Comparison of ENCODE assay signal across 21 cellular contexts in genomic region chr22:48407256-48407955, GRCh38.
DNase-seq lines count a peak whose midpoint lies in the region; ATAC-seq, FAIRE-seq and TF ChIP-seq lines count a peak whose summit lies in the region.
"Had no signal": no experiment of that assay in that cellular context is flagged by ENCODE, and none has a peak within 500 bp of the region (broad histone marks: within the 10 kb centered on the region; RNA-seq: fewer than 3 reads in every experiment).

No MANE protein-coding gene starts in this region.

- H3K36me3 Mint-ChIP-seq in activated CD8-positive, alpha-beta T cell treated with anti-CD3 and anti-CD28 coated beads, Interleukin-2, amount 10 ng/mL, durations not matched to agents 7 days and 5 days (ENCODE audit: low read depth): no peaks in the 10 kb centered on the region
- H3K36me3 Mint-ChIP-seq: CD4-positive, CD25-positive, alpha-beta regulatory T cell had no signal

- H3K27me3 ChIP-seq in layer of hippocampus (ENCODE audit: control insufficient read depth, insufficient read depth, low read length) (no peaks in the 10 kb centered on the region), GM23248 (replicated peaks; ENCODE audit: insufficient read depth) (no peaks in the 10 kb centered on the region)

- H3K9ac ChIP-seq in GM23248: no peak overlapping the region

- H4K20me1 ChIP-seq in GM23248 (ENCODE audit: insufficient read depth): no peaks in the 10 kb centered on the region

- H3K4me3 Mint-ChIP-seq in activated CD8-positive, alpha-beta T cell treated with anti-CD3 and anti-CD28 coated beads, Interleukin-2, amount 10 ng/mL, durations not matched to agents 7 days and 5 days: no peak overlapping the region
- H3K4me3 Mint-ChIP-seq: CD4-positive, CD25-positive, alpha-beta regulatory T cell had no signal

- TF ChIP-seq POLR2A in A549 (IDR thresholded peaks at IDR 0.05; ENCODE audit: low read length): no peak

- POLR2A ChIA-PET in A549 (lab: Yijun Ruan, JAX): interaction anchor here (0.6 kb wide), 1 partner anchor 60 kb away, joined by 5 read pairs; no protein-coding TSS in a partner anchor
- POLR2A ChIA-PET in activated CD8-positive, alpha-beta T cell treated with anti-CD3 and anti-CD28 coated beads, Interleukin-2, amount 10 ng/mL, durations not matched to agents 7 days and 5 days (lab: Charles Lee): no interaction called here

- no peak overlapping the region for H3K27ac Mint-ChIP-seq in activated CD8-positive, alpha-beta T cell treated with anti-CD3 and anti-CD28 coated beads, Interleukin-2, amount 10 ng/mL, durations not matched to agents 7 days and 5 days
- H3K27ac Mint-ChIP-seq: CD4-positive, CD25-positive, alpha-beta regulatory T cell had no signal

- no peak overlapping the region; the same call in 2 of the 3 replicates for H3K4me2 ChIP-seq in A549
- H3K4me2 ChIP-seq in GM23248 (ENCODE audit: unreplicated experiment): no peak overlapping the region

- H3K9me3 ChIP-seq in A549 (peaks cover 33% of the 10 kb centered on the region), GM23248 (ENCODE audit: low read depth) (no peaks in the 10 kb centered on the region)

- H3K4me1 Mint-ChIP-seq in activated CD8-positive, alpha-beta T cell treated with anti-CD3 and anti-CD28 coated beads, Interleukin-2, amount 10 ng/mL, durations not matched to agents 7 days and 5 days (ENCODE audit: low read depth): no peaks in the 10 kb centered on the region
- H3K4me1 Mint-ChIP-seq: CD4-positive, CD25-positive, alpha-beta regulatory T cell had no signal

- in situ Hi-C loops in GM23248 (cut with MboI): no loop called here

- ATAC-seq in A549: no peak
- ATAC-seq in activated CD8-positive, alpha-beta T cell treated with anti-CD3 and anti-CD28 coated beads, Interleukin-2, amount 10 ng/mL, durations not matched to agents 7 days and 5 days: no peak

- H3K27me3 Mint-ChIP-seq in activated CD8-positive, alpha-beta T cell treated with anti-CD3 and anti-CD28 coated beads, Interleukin-2, amount 10 ng/mL, durations not matched to agents 7 days and 5 days (ENCODE audit: low read depth): no peaks in the 10 kb centered on the region
- H3K27me3 Mint-ChIP-seq: CD4-positive, CD25-positive, alpha-beta regulatory T cell had no signal

- no peak for DNase-seq in A549 (ENCODE audit: low read depth in 1 of 2, low spot score in 1 of 2)
- peak in 1 of 61 donors; percentile 10 for DNase-seq in caudate nucleus (lab: John Stamatoyannopoulos, UW)
- DNase-seq in putamen (ENCODE audit: low spot score): peak; percentile 45
- DNase-seq in activated CD8-positive, alpha-beta memory T cell treated with anti-CD3 and anti-CD28 coated beads, Interleukin-2, amount 50 U/mL, for 48 hours: no peak
- no peak for DNase-seq in GM23248
- DNase-seq in stimulated activated naive CD4-positive, alpha-beta T cell treated with Interleukin-2 at 50 U/mL for 16 hours (lab: John Stamatoyannopoulos, UW): no peak
- DNase-seq in activated CD8-positive, alpha-beta T cell treated with anti-CD3 and anti-CD28 coated beads, Interleukin-2, amount 10 ng/mL, durations not matched to agents 7 days and 5 days: no peak
- DNase-seq: CD4-positive, CD25-positive, alpha-beta regulatory T cell; EL; GF-D8; Kasumi-1; NCI-H1417; NCI-H1694 treated with DMSO at 0.1 percent for 48 hours; NCI-H2081 treated with DMSO at 0.1 percent for 48 hours; NCI-H510A; NCI-H774; NK-92 treated with Interleukin-12 subunit alpha and Interleukin-12 subunit beta, amount 100 ng/mL, for 24 hours; SHP77 treated with DMSO at 0.1 percent for 48 hours had no signal

- TF ChIP-seq RAD21 in A549 (conservative IDR thresholded peaks at IDR 0.05 in 1 of 2, IDR thresholded peaks at IDR 0.05 in 1 of 2): no peak

- H3K4me3 ChIP-seq in A549 (no peak overlapping the region), GM23248 (no peak overlapping the region)

- FAIRE-seq in A549 (lab: Jason Lieb, UNC): no peak
- FAIRE-seq: H1 had no signal

- H3K79me2 ChIP-seq in GM23248 (ENCODE audit: insufficient read depth): no peaks in the 10 kb centered on the region

- peaks cover 34% of the 10 kb centered on the region for H3K4me1 ChIP-seq in A549
- no peaks in the 10 kb centered on the region for H3K4me1 ChIP-seq in GM23248 (ENCODE audit: insufficient read depth)

- 94% methylated on average over 8 of the region's 8 CpGs for WGBS in A549 (ENCODE audit: missing lambda C conversion rate)
- 83 to 87% methylated on average over 8 of the region's 8 CpGs for WGBS in GM23248 (ENCODE audit: low coverage in 1 of 2, low lambda C conversion rate in 2 of 2, missing lambda C conversion rate in 2 of 2), 2 experiments

- peak overlapping the region; percentile 93 to 99 for H3K27ac ChIP-seq in A549
- peak overlapping the region; percentile 83 for H3K27ac ChIP-seq in caudate nucleus (ENCODE audit: low read depth, low read length)
- H3K27ac ChIP-seq in layer of hippocampus (ENCODE audit: low read depth, low read length): peak overlapping the region; percentile 82
- no peak overlapping the region for H3K27ac ChIP-seq in GM23248
- H3K27ac ChIP-seq: RWPE1 had no signal

- no peak for TF ChIP-seq CTCF in A549 (IDR thresholded peaks at IDR 0.05)

- no peaks in the 10 kb centered on the region for H3K9me2 ChIP-seq in GM23248 (ENCODE audit: insufficient read depth)

- CTCF ChIA-PET in A549 (lab: Yijun Ruan, JAX): interaction anchor here (0.8 kb wide), 1 partner anchor 83 kb away, joined by 3 read pairs; no protein-coding TSS in a partner anchor
- CTCF ChIA-PET in activated CD8-positive, alpha-beta T cell treated with anti-CD3 and anti-CD28 coated beads, Interleukin-2, amount 10 ng/mL, durations not matched to agents 7 days and 5 days (lab: Charles Lee): interaction anchor here (1.2 kb wide), 1 partner anchor 22 kb away, joined by 3 read pairs; no protein-coding TSS in a partner anchor

- no peaks in the 10 kb centered on the region for H3F3A ChIP-seq in GM23248 (ENCODE audit: insufficient read depth)

- TF ChIP-seq EP300 in A549 (IDR thresholded peaks at IDR 0.05): no peak

- H2AFZ ChIP-seq in GM23248: no peak overlapping the region

- no peaks in the 10 kb centered on the region for H3K9me3 Mint-ChIP-seq in activated CD8-positive, alpha-beta T cell treated with anti-CD3 and anti-CD28 coated beads, Interleukin-2, amount 10 ng/mL, durations not matched to agents 7 days and 5 days (ENCODE audit: insufficient read depth)

- no peaks in the 10 kb centered on the region for H3K36me3 ChIP-seq in GM23248 (ENCODE audit: low read depth)

TF ChIP-seq in A549, 52 proteins besides CTCF, POLR2A, EP300 and RAD21:
- no peak for TF ChIP-seq TP53 (CRISPR knock-in tag; IDR thresholded peaks at IDR 0.05)
- no peak for TF ChIP-seq EHMT2 (IDR thresholded peaks at IDR 0.05; ENCODE audit: low read depth)
- no peak for TF ChIP-seq REST (IDR thresholded peaks at IDR 0.05)
- no peak for TF ChIP-seq FOXS1 (CRISPR knock-in tag; IDR thresholded peaks at IDR 0.05)
- no peak for TF ChIP-seq KDM5A (IDR thresholded peaks at IDR 0.05)
- TF ChIP-seq ZFP36 (IDR thresholded peaks at IDR 0.05; ENCODE audit: borderline replicate concordance, partially characterized antibody): no peak
- no peak for TF ChIP-seq RCOR1 (IDR thresholded peaks at IDR 0.05; ENCODE audit: low read depth, low read length)
- TF ChIP-seq JUN (IDR thresholded peaks at IDR 0.05): no peak
TF ChIP-seq in A549: peak in this region for 0.
